ENCODE assay signal across 8 cellular contexts in genomic region chr13:44918323-44919102, GRCh38.
DNase-seq lines count a peak whose midpoint lies in the region; ATAC-seq and TF ChIP-seq lines count a peak whose summit lies in the region.

No MANE protein-coding gene starts in this region.

- DNase-seq in EL = peak; percentile 98
- DNase-seq in SK-N-SH = peak; percentile 83
- peak; percentile 82 for DNase-seq in activated naive CD8-positive, alpha-beta T cell treated with anti-CD3 and anti-CD28 coated beads for 36 hours
- peak; percentile 94 for DNase-seq in cardiac septum (ENCODE audit: low spot score)
- DNase-seq in type B pancreatic cell (ENCODE audit: extremely low spot score, unreplicated experiment) = peak; percentile 89

- intact Hi-C loops in cardiac septum (cut with DNase I) = loop anchor here (1.0 to 5.0 kb wide), 2 partner anchors 49 to 342 kb away; partner anchors contain the start of gene TSC22D1

- H3K9me3 Mint-ChIP-seq in activated naive CD8-positive, alpha-beta T cell treated with anti-CD3 and anti-CD28 coated beads for 36 hours = no peaks in the 10 kb centered on the region
- no peaks in the 10 kb centered on the region for H3K9me3 Mint-ChIP-seq in type B pancreatic cell

- H3K4me1 Mint-ChIP-seq in activated naive CD8-positive, alpha-beta T cell treated with anti-CD3 and anti-CD28 coated beads for 36 hours = no peaks in the 10 kb centered on the region
- H3K4me1 Mint-ChIP-seq in type B pancreatic cell (ENCODE audit: unreplicated experiment) = peaks cover 9% of the 10 kb centered on the region

- H4K20me1 ChIP-seq in KMS-11 (ENCODE audit: insufficient read depth) (no peaks in the 10 kb centered on the region), SK-N-SH (ENCODE audit: insufficient read depth) (no peaks in the 10 kb centered on the region)

- H3K27me3 Mint-ChIP-seq in activated naive CD8-positive, alpha-beta T cell treated with anti-CD3 and anti-CD28 coated beads for 36 hours = no peaks in the 10 kb centered on the region
- H3K27me3 Mint-ChIP-seq in type B pancreatic cell = no peaks in the 10 kb centered on the region

- H3K27me3 ChIP-seq in KMS-11 (ENCODE audit: insufficient read depth, low read depth) = no peaks in the 10 kb centered on the region
- no peaks in the 10 kb centered on the region for H3K27me3 ChIP-seq in SK-N-SH (ENCODE audit: insufficient read depth)
- H3K27me3 ChIP-seq in parathyroid adenoma (ENCODE audit: control insufficient read depth, insufficient read depth, low read length) = no peaks in the 10 kb centered on the region

- POLR2A ChIA-PET in SK-N-SH (lab: Yijun Ruan, JAX) = interaction anchor here (1.0 kb wide), 1 partner anchor 481 kb away, joined by 3 read pairs; no protein-coding TSS in a partner anchor

- H3K4me2 ChIP-seq in KMS-11 (peak overlapping the region; percentile 67), SK-N-SH (peak overlapping the region; percentile 73), parathyroid adenoma (ENCODE audit: low read length) (peak overlapping the region; percentile 52)

- H2AFZ ChIP-seq in KMS-11 (ENCODE audit: low read depth) (peak overlapping the region; percentile 91), SK-N-SH (ENCODE audit: low read depth) (peak overlapping the region; percentile 86), parathyroid adenoma (peak overlapping the region; percentile 80)

- H3K27ac Mint-ChIP-seq in activated naive CD8-positive, alpha-beta T cell treated with anti-CD3 and anti-CD28 coated beads for 36 hours = no peak overlapping the region
- no peak overlapping the region for H3K27ac Mint-ChIP-seq in type B pancreatic cell

- H3K4me3 Mint-ChIP-seq in activated naive CD8-positive, alpha-beta T cell treated with anti-CD3 and anti-CD28 coated beads for 36 hours = no peak overlapping the region
- no peak overlapping the region for H3K4me3 Mint-ChIP-seq in type B pancreatic cell

- H3F3A ChIP-seq in SK-N-SH (replicated peaks; ENCODE audit: insufficient read depth) = peaks cover 18% of the 10 kb centered on the region

- peak; percentile 81 for ATAC-seq in GM21737 (IDR thresholded peaks at IDR 0.05; ENCODE audit: unreplicated experiment)

- TF ChIP-seq CTCF in KMS-11 (conservative IDR thresholded peaks at IDR 0.05; ENCODE audit: low read depth, low read length) (peak; percentile 66), SK-N-SH (IDR thresholded peaks at IDR 0.05) (peak; percentile 74), parathyroid adenoma (IDR thresholded peaks at IDR 0.05) (peak; percentile 60), type B pancreatic cell (conservative IDR thresholded peaks at IDR 0.05) (peak; percentile 84)

- H3K9ac ChIP-seq in KMS-11 = peak overlapping the region; percentile 74
- H3K9ac ChIP-seq in SK-N-SH = peak overlapping the region; percentile 84
- H3K9ac ChIP-seq in parathyroid adenoma = no peak overlapping the region

- WGBS in SK-N-SH (ENCODE audit: low lambda C conversion rate) = 20% methylated on average over 11 of the region's 26 CpGs

- H3K36me3 ChIP-seq in KMS-11 (ENCODE audit: insufficient read depth) (no peaks in the 10 kb centered on the region), SK-N-SH (replicated peaks in 1 of 2; ENCODE audit: control insufficient read depth in 1 of 2, insufficient read depth in 2 of 2, low read length in 1 of 2) (no peaks in the 10 kb centered on the region), parathyroid adenoma (ENCODE audit: control insufficient read depth, insufficient read depth, low read length) (no peaks in the 10 kb centered on the region)

- TF ChIP-seq EP300 in SK-N-SH (IDR thresholded peaks at IDR 0.05; ENCODE audit: borderline replicate concordance in 1 of 2, low read depth in 1 of 2, low read length in 1 of 2) = peak in 1 of 2 experiments; percentile 69; a peak in 1 of 4 replicates

- CTCF ChIA-PET in SK-N-SH (lab: Yijun Ruan, JAX) = interaction anchor here (0.6 to 3.1 kb wide), 16 partner anchors 9 to 1017 kb away, joined by 3 to 16 read pairs (median 4); no protein-coding TSS in a partner anchor

- H3K4me3 ChIP-seq in KMS-11 (IDR thresholded peaks at IDR 0.05; ENCODE audit: insufficient read depth, low read depth, low read length) (no peak overlapping the region), SK-N-SH (ENCODE audit: low read depth in 2 of 2, low read length in 1 of 2) (peak overlapping the region; percentile 58 to 64), parathyroid adenoma (ENCODE audit: low read depth, low read length) (peak overlapping the region; percentile 51)

- no peaks in the 10 kb centered on the region for H3K9me3 ChIP-seq in SK-N-SH
- H3K9me3 ChIP-seq in parathyroid adenoma (ENCODE audit: control insufficient read depth, low read length) = no peaks in the 10 kb centered on the region

- H3K36me3 Mint-ChIP-seq in activated naive CD8-positive, alpha-beta T cell treated with anti-CD3 and anti-CD28 coated beads for 36 hours = no peaks in the 10 kb centered on the region
- no peaks in the 10 kb centered on the region for H3K36me3 Mint-ChIP-seq in type B pancreatic cell

- H3K4me1 ChIP-seq in KMS-11 (ENCODE audit: low read depth, poor library complexity, severe bottlenecking) (no peaks in the 10 kb centered on the region), SK-N-SH (ENCODE audit: control insufficient read depth in 1 of 2, insufficient read depth in 2 of 2, low read depth in 1 of 2, low read length in 1 of 2) (peaks cover 8 to 20% of the 10 kb centered on the region in 2 experiments; a peak in 3 of 4 replicates), parathyroid adenoma (peaks cover 6% of the 10 kb centered on the region)

- peak overlapping the region; percentile 87 for H3K27ac ChIP-seq in KMS-11
- peak overlapping the region; percentile 98 to 99 for H3K27ac ChIP-seq in SK-N-SH (ENCODE audit: low read depth in 2 of 2, low read length in 1 of 2)
- peak overlapping the region; percentile 94 for H3K27ac ChIP-seq in parathyroid adenoma

- peak; percentile 60 for TF ChIP-seq RAD21 in SK-N-SH (IDR thresholded peaks at IDR 0.05; ENCODE audit: low read length)

- H3K79me2 ChIP-seq in KMS-11 (ENCODE audit: insufficient read depth, low read depth) = no peaks in the 10 kb centered on the region
- H3K79me2 ChIP-seq in SK-N-SH (ENCODE audit: insufficient read depth) = no peaks in the 10 kb centered on the region
- H3K79me2 ChIP-seq in parathyroid adenoma = no peaks in the 10 kb centered on the region

- H3K9me2 ChIP-seq in SK-N-SH = no peaks in the 10 kb centered on the region

TF ChIP-seq in SK-N-SH, 30 proteins besides CTCF, POLR2A, EP300 and RAD21 (continues in another document):
- no peak for TF ChIP-seq USF2 (IDR thresholded peaks at IDR 0.05; ENCODE audit: borderline replicate concordance, low read depth, low read length)
- peak; percentile 73; the same call in 1 of the 2 replicates for TF ChIP-seq FOXJ3 (CRISPR knock-in tag; IDR thresholded peaks at IDR 0.05)
- no peak for TF ChIP-seq IRF3 (IDR thresholded peaks at IDR 0.05; ENCODE audit: low read depth, low read length)
- TF ChIP-seq RXRA (IDR thresholded peaks at IDR 0.05; ENCODE audit: borderline replicate concordance, low read depth) = peak; percentile 31; the same call in 1 of the 2 replicates
- TF ChIP-seq USF1 (IDR thresholded peaks at IDR 0.05; ENCODE audit: borderline replicate concordance, low read depth) = no peak
- peak; percentile 63; the same call in 1 of the 2 replicates for TF ChIP-seq POLR2AphosphoS5 (IDR thresholded peaks at IDR 0.05; ENCODE audit: low read depth, low read length)
- TF ChIP-seq SIN3A (IDR thresholded peaks at IDR 0.05; ENCODE audit: borderline replicate concordance, low read depth, low read length) = 0 out of 2 replicates have a peak, but pooled peaks have one; percentile 49
- no peak for TF ChIP-seq GATA2 (CRISPR knock-in tag; IDR thresholded peaks at IDR 0.05)
- no peak for TF ChIP-seq ZBTB33 (IDR thresholded peaks at IDR 0.05; ENCODE audit: borderline replicate concordance, low read depth)
- peak; percentile 57; the same call in 1 of the 2 replicates for TF ChIP-seq FOXM1 (IDR thresholded peaks at IDR 0.05; ENCODE audit: low read depth)
- peak; percentile 88 for TF ChIP-seq FOSL2 (IDR thresholded peaks at IDR 0.05; ENCODE audit: borderline replicate concordance, low read depth)
- no peak for TF ChIP-seq RFX5 (IDR thresholded peaks at IDR 0.05; ENCODE audit: low read length)
